ENCODE assay signal across 8 cellular contexts in genomic region chr17:48611681-48612455, GRCh38. TPM values are rescaled to one million over a fixed set of nuclear protein-coding genes. Genes with fewer than 3 reads are reported as not detected.
DNase-seq lines count a peak whose midpoint lies in the region; ATAC-seq and TF ChIP-seq lines count a peak whose summit lies in the region.

No MANE protein-coding gene starts in this region.

- H3K9me3 ChIP-seq in AG04450 (ENCODE audit: control insufficient read depth, insufficient read depth, low read length): no peaks in the 10 kb centered on the region; the same call in 1 of the 2 replicates
- H3K9me3 ChIP-seq in HEK293 (ENCODE audit: control insufficient read depth, insufficient read depth, low read depth, low read length): no peaks in the 10 kb centered on the region
- H3K9me3 ChIP-seq in left lung: no peaks in the 10 kb centered on the region

- DNase-seq in AG04450 (ENCODE audit: low read depth, low spot score) (no peak), SW480 (ENCODE audit: low spot score) (peak; percentile 72), left lung (no peak), hypothalamus (lab: John Stamatoyannopoulos, UW) (no peak), middle frontal gyrus (ENCODE audit: extremely low spot score, low spot score) (no peak), cerebellar nuclear complex (lab: John Stamatoyannopoulos, UW) (no peak)

- H3K36me3 ChIP-seq in HEK293 (ENCODE audit: control insufficient read depth in 2 of 2, insufficient read depth in 1 of 2, low read length in 2 of 2) (peaks cover 7 to 8% of the 10 kb centered on the region in 2 experiments), left lung (no peaks in the 10 kb centered on the region)

- POLR2A ChIA-PET in AG04450 (lab: Yijun Ruan, JAX): interaction anchor here (3.0 kb wide), 1 partner anchor 15 kb away, joined by 13 read pairs; no protein-coding TSS in a partner anchor
- POLR2A ChIA-PET in HEK293 (lab: Yijun Ruan, JAX): interaction anchor here (0.9 kb wide), 1 partner anchor 262 kb away, joined by 3 read pairs; no protein-coding TSS in a partner anchor

- intact Hi-C loops in left lung (cut with DNase I): no loop called here

- H3K27ac ChIP-seq in AG04450 (ENCODE audit: low read depth, low read length): peak overlapping the region; percentile 80
- H3K27ac ChIP-seq in HEK293 (ENCODE audit: extremely low read depth, low read depth, low read length): peak overlapping the region; percentile 94
- peak overlapping the region in 1 of 2 donors; percentile 71 for H3K27ac ChIP-seq in left lung

- H3K4me3 ChIP-seq in AG04450 (ENCODE audit: low read depth, low read length): peak overlapping the region; percentile 67
- peak overlapping the region; percentile 49 for H3K4me3 ChIP-seq in HEK293 (ENCODE audit: low read depth, low read length)
- peak overlapping the region; percentile 41 to 48 for H3K4me3 ChIP-seq in left lung

- TF ChIP-seq CTCF in AG04450 (IDR thresholded peaks at IDR 0.05; ENCODE audit: low read depth, low read length) (no peak), HEK293 (tag by site-specific recombination; IDR thresholded peaks at IDR 0.05) (no peak), left lung (IDR thresholded peaks at IDR 0.05) (no peak)

- H3K27me3 ChIP-seq in AG04450 (ENCODE audit: control insufficient read depth, insufficient read depth, low read length) (peaks cover 33% of the 10 kb centered on the region), left lung (peaks cover 86 to 100% of the 10 kb centered on the region in 2 donors)

- H3K4me1 ChIP-seq in HEK293 (ENCODE audit: control insufficient read depth, insufficient read depth, low read length): peaks cover 40% of the 10 kb centered on the region
- H3K4me1 ChIP-seq in left lung: peaks cover 0 to 49% of the 10 kb centered on the region in 2 donors

- CTCF ChIA-PET in AG04450 (lab: Charles Lee) (interaction anchor here (1.8 to 4.9 kb wide), 2 partner anchors 24 to 277 kb away, joined by 8 to 35 read pairs; no protein-coding TSS in a partner anchor), HEK293 (lab: Yijun Ruan, JAX) (interaction anchor here (2.2 kb wide), 1 partner anchor 276 kb away, joined by 13 read pairs; no protein-coding TSS in a partner anchor)

- peak; percentile 5 for ATAC-seq in left lung
- ATAC-seq in GM18868 (IDR thresholded peaks at IDR 0.05; ENCODE audit: unreplicated experiment): no peak

TF ChIP-seq in HEK293, 187 proteins besides CTCF, POLR2A, EP300 and RAD21 (continues in another document):
- TF ChIP-seq ZBTB11 (tag by site-specific recombination; conservative IDR thresholded peaks at IDR 0.05; ENCODE audit: low read depth) (peak; percentile 31), AEBP2 (tag by site-specific recombination; IDR thresholded peaks at IDR 0.05; ENCODE audit: borderline replicate concordance) (no peak), ZNF398 (tag by site-specific recombination; IDR thresholded peaks at IDR 0.05) (peak; percentile 89), YY1 (tag by site-specific recombination; IDR thresholded peaks at IDR 0.05) (peak; percentile 36; the same call in 1 of the 2 replicates), OSR2 (tag by site-specific recombination; IDR thresholded peaks at IDR 0.05) (peak; percentile 75), KLF9 (tag by site-specific recombination; IDR thresholded peaks at IDR 0.05; ENCODE audit: low read depth) (peak; percentile 27; the same call in 1 of the 2 replicates), YY2 (tag by site-specific recombination; IDR thresholded peaks at IDR 0.05) (0 out of 2 replicates have a peak, but pooled peaks have one; percentile 20), SP3 (tag by site-specific recombination; IDR thresholded peaks at IDR 0.05) (peak; percentile 79), ZNF600 (tag by site-specific recombination; IDR thresholded peaks at IDR 0.05) (peak; percentile 90), ZNF248 (tag by site-specific recombination; IDR thresholded peaks at IDR 0.05) (no peak), ZNF629 (tag by site-specific recombination; IDR thresholded peaks at IDR 0.05) (peak; percentile 72), ZNF501 (tag by site-specific recombination; IDR thresholded peaks at IDR 0.05) (peak; percentile 89), ZNF521 (tag by site-specific recombination; IDR thresholded peaks at IDR 0.05) (no peak), MZF1 (tag by site-specific recombination; IDR thresholded peaks at IDR 0.05; ENCODE audit: borderline replicate concordance) (0 out of 2 replicates have a peak, but pooled peaks have one; percentile 64), ZNF146 (tag by site-specific recombination; IDR thresholded peaks at IDR 0.05) (peak; percentile 24; the same call in 1 of the 2 replicates), ZNF768 (tag by site-specific recombination; IDR thresholded peaks at IDR 0.05) (peak; percentile 85; the same call in 1 of the 2 replicates), ZNF449 (tag by site-specific recombination; IDR thresholded peaks at IDR 0.05) (peak; percentile 69), PRDM1 (tag by site-specific recombination; IDR thresholded peaks at IDR 0.05) (peak; percentile 93)

RNA-seq across cellular contexts. Expression of gene HOXB7, which starts 1.1 kb away (rescaled TPM):
- polyA plus RNA-seq in AG04450 (2011; rRNA removed): 10.1 and 11.3 TPM in 2 replicates
- 2.5 and 2.7 TPM in 2 replicates for polyA minus RNA-seq in AG04450 (2011; rRNA and poly(A)+ RNA removed)
- total RNA-seq in left lung: 1 to 10 TPM; 2.4 to 3.0 TPM

RNA-seq across cellular contexts. Expression of gene HOXB8, which starts 3.2 kb away (rescaled TPM):
- polyA plus RNA-seq in AG04450 (2011; rRNA removed): 0.87 and 0.97 TPM in 2 replicates
- polyA minus RNA-seq in AG04450 (2011; rRNA and poly(A)+ RNA removed): 0.61 and 1.3 TPM in 2 replicates
- under 1 TPM; 0.32 to 0.39 TPM for total RNA-seq in left lung

RNA-seq across cellular contexts. Expression of gene HOXB6, which starts 7.1 kb away (rescaled TPM):
- 15.4 and 20.4 TPM in 2 replicates for polyA plus RNA-seq in AG04450 (2011; rRNA removed)
- 9.1 and 12.0 TPM in 2 replicates for polyA minus RNA-seq in AG04450 (2011; rRNA and poly(A)+ RNA removed)
- 1 to 10 TPM; 5.1 to 6.7 TPM for total RNA-seq in left lung

RNA-seq across cellular contexts. Expression of gene HOXB9, which starts 14.3 kb away (rescaled TPM):
- 0.02 TPM in 1 of 2 replicates, not detected in the other for polyA plus RNA-seq in AG04450 (2011; rRNA removed)
- polyA minus RNA-seq in AG04450 (2011; rRNA and poly(A)+ RNA removed): not detected in 2 replicates
- total RNA-seq in left lung: not detected

RNA-seq across cellular contexts. Expression of gene HOXB5, which starts 18.3 kb away (rescaled TPM):
- 9.4 and 9.8 TPM in 2 replicates for polyA plus RNA-seq in AG04450 (2011; rRNA removed)
- 4.2 and 4.4 TPM in 2 replicates for polyA minus RNA-seq in AG04450 (2011; rRNA and poly(A)+ RNA removed)
- 1 to 10 TPM; 3.3 to 4.2 TPM for total RNA-seq in left lung
